In the genomic region with DNA sequence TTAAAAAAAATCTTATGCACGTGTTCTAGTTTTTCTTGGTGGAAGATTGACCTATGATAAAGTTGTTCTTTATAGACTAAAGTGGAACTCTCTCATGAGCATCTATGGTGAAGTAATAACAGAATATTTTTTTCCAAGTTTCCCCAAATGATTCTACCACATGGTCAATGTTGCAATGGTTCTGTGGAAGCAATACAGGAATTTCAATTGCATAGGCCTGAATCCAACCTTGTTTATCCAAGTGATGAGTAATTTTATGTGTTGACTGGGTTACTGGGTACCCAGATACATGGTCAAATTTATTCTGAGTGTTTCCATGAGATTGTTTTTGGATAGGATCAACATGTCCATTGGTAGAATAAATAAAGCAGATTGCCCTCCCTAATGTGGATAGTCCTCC, we compare ENCODE assay signal across 18 cellular contexts.
"Had no signal": no experiment of that assay in that cellular context is flagged by ENCODE, and none has a peak within 500 bp of the region (broad histone marks: within the 10 kb centered on the region; RNA-seq: fewer than 3 reads in every experiment).

No MANE protein-coding gene starts in this region.

- H3K4me3 Mint-ChIP-seq: activated naive CD8-positive, alpha-beta T cell; central memory CD8-positive, alpha-beta T cell; stimulated activated effector memory CD8-positive, alpha-beta T cell treated with anti-CD3 and anti-CD28 coated beads, Interleukin-12 subunit alpha, Interleukin-12 subunit beta, amount 100 ng/mL, for 72 hours had no signal

- ATAC-seq: foreskin keratinocyte; left colon; stimulated activated effector memory CD8-positive, alpha-beta T cell treated with anti-CD3 and anti-CD28 coated beads, Interleukin-12 subunit alpha, Interleukin-12 subunit beta, amount 100 ng/mL, for 72 hours; upper lobe of right lung had no signal

- H3K4me1 Mint-ChIP-seq: central memory CD8-positive, alpha-beta T cell; stimulated activated effector memory CD8-positive, alpha-beta T cell treated with anti-CD3 and anti-CD28 coated beads, Interleukin-12 subunit alpha, Interleukin-12 subunit beta, amount 100 ng/mL, for 72 hours had no signal

- H3K27me3 ChIP-seq: foreskin keratinocyte, hepatocyte, upper lobe of right lung had no signal

- H3K4me1 ChIP-seq: foreskin keratinocyte, upper lobe of right lung had no signal

- H2AFZ ChIP-seq: hepatocyte had no signal

- H3K79me2 ChIP-seq: hepatocyte had no signal

- H3K27me3 Mint-ChIP-seq: activated naive CD8-positive, alpha-beta T cell; central memory CD8-positive, alpha-beta T cell had no signal

- H3K27ac Mint-ChIP-seq: activated naive CD8-positive, alpha-beta T cell; stimulated activated effector memory CD8-positive, alpha-beta T cell treated with anti-CD3 and anti-CD28 coated beads, Interleukin-12 subunit alpha, Interleukin-12 subunit beta, amount 100 ng/mL, for 72 hours had no signal

- H3K9me3 ChIP-seq: upper lobe of right lung had no signal

- H3K36me3 ChIP-seq: upper lobe of right lung had no signal

- H3K4me2 ChIP-seq: hepatocyte had no signal

- DNase-seq: activated CD4-positive, alpha-beta T cell treated with anti-CD3 and anti-CD28 coated beads, Interleukin-2, amount 50 U/mL, for 48 hours; amygdala; foreskin keratinocyte; left colon; occipital lobe; posterior cingulate gyrus; stimulated activated CD4-positive, alpha-beta T cell treated with anti-CD3 and anti-CD28 coated beads, Interleukin-4, amount 100 ng/mL, for 24 hours; SW 1271; upper lobe of right lung had no signal

- H3K27ac ChIP-seq: coronary artery, foreskin keratinocyte, hepatocyte, skin epidermis, upper lobe of right lung had no signal

- H3K36me3 Mint-ChIP-seq: activated naive CD8-positive, alpha-beta T cell; stimulated activated effector memory CD8-positive, alpha-beta T cell treated with anti-CD3 and anti-CD28 coated beads, Interleukin-12 subunit alpha, Interleukin-12 subunit beta, amount 100 ng/mL, for 72 hours had no signal

- H3K4me3 ChIP-seq: coronary artery, hepatocyte, lung, skin epidermis, upper lobe of right lung had no signal

- FAIRE-seq: endometrium, islet of Langerhans had no signal
